1 cellular context compared by ENCODE assay signal in genomic region chr2:168478206-168478605, GRCh38.
TF ChIP-seq lines count a peak whose summit lies in the region.

No MANE protein-coding gene starts in this region.

TF ChIP-seq in GM23338, 12 proteins besides CTCF, POLR2A, EP300 and RAD21 (continued from another document):
- TF ChIP-seq ZNF462 (CRISPR knock-in tag; IDR thresholded peaks at IDR 0.05), result no peak
- TF ChIP-seq JUNB (IDR thresholded peaks at IDR 0.05; ENCODE audit: unreplicated experiment), result no peak
- TF ChIP-seq CREB1 (CRISPR knock-in tag; IDR thresholded peaks at IDR 0.05; ENCODE audit: low read depth), result no peak
TF ChIP-seq in GM23338: peak in this region for 0.
